8 cellular contexts compared by ENCODE assay signal in genomic region chr15:52112203-52112750, GRCh38. TPM values are rescaled to one million over a fixed set of nuclear protein-coding genes. Genes with fewer than 3 reads are reported as not detected.
DNase-seq lines count a peak whose midpoint lies in the region; ATAC-seq and TF ChIP-seq lines count a peak whose summit lies in the region.

No MANE protein-coding gene starts in this region.

- TF ChIP-seq EP300 in upper lobe of left lung (IDR thresholded peaks at IDR 0.05), result no peak

- H3K27ac Mint-ChIP-seq in naive thymus-derived CD4-positive, alpha-beta T cell, result peak overlapping the region in 1 of 9 donors; percentile 45

- H3K27me3 ChIP-seq in naive thymus-derived CD4-positive, alpha-beta T cell (ENCODE audit: control insufficient read depth in 2 of 2, insufficient read depth in 2 of 2, low read length in 2 of 2), result no peaks in the 10 kb centered on the region
- H3K27me3 ChIP-seq in upper lobe of left lung, result peaks cover 0 to 7% (median 0%) of the 10 kb centered on the region in 4 donors

- POLR2A ChIA-PET in naive thymus-derived CD4-positive, alpha-beta T cell (lab: Charles Lee), result interaction anchor here (1.5 kb wide), 1 partner anchor 67 kb away, joined by 4 read pairs; no protein-coding TSS in a partner anchor

- CTCF ChIA-PET in naive thymus-derived CD4-positive, alpha-beta T cell (lab: Charles Lee), result interaction anchor here (0.9 to 1.0 kb wide), 2 partner anchors 35 to 96 kb away, joined by 3 read pairs; no protein-coding TSS in a partner anchor

- peaks cover 0 to 5% (median 0%) of the 10 kb centered on the region in 11 donors for H3K9me3 Mint-ChIP-seq in naive thymus-derived CD4-positive, alpha-beta T cell

- TF ChIP-seq POLR2A in upper lobe of left lung (IDR thresholded peaks at IDR 0.05), result no peak

- H3K4me3 ChIP-seq in naive thymus-derived CD4-positive, alpha-beta T cell (ENCODE audit: low read length), result peak overlapping the region; percentile 54
- H3K4me3 ChIP-seq in upper lobe of left lung, result peak overlapping the region; percentile 6 to 47 (median 27)

- peak in 3 of 6 experiments; percentile 13 to 40 (median 27) for TF ChIP-seq CTCF in upper lobe of left lung (IDR thresholded peaks at IDR 0.05)

- peaks cover 5% of the 10 kb centered on the region in 2 donors for H3K4me1 ChIP-seq in naive thymus-derived CD4-positive, alpha-beta T cell (ENCODE audit: control insufficient read depth in 2 of 2, insufficient read depth in 2 of 2, low read length in 2 of 2)
- H3K4me1 ChIP-seq in upper lobe of left lung, result peaks cover 8 to 11% (median 10%) of the 10 kb centered on the region in 4 donors

- peaks cover 0 to 5% (median 0%) of the 10 kb centered on the region in 5 donors for H3K36me3 Mint-ChIP-seq in naive thymus-derived CD4-positive, alpha-beta T cell

- no peaks in the 10 kb centered on the region for H3K9me3 ChIP-seq in naive thymus-derived CD4-positive, alpha-beta T cell (ENCODE audit: control insufficient read depth in 2 of 3, low read length in 3 of 3)
- no peaks in the 10 kb centered on the region for H3K9me3 ChIP-seq in upper lobe of left lung

- H3K4me3 Mint-ChIP-seq in naive thymus-derived CD4-positive, alpha-beta T cell, result peak overlapping the region; percentile 63 to 81 (median 76)

- ATAC-seq in GM21825 (IDR thresholded peaks at IDR 0.05; ENCODE audit: unreplicated experiment), result peak; percentile 26
- ATAC-seq in naive thymus-derived CD4-positive, alpha-beta T cell, result peak; percentile 85
- peak; percentile 31 to 58 for ATAC-seq in upper lobe of left lung (ENCODE audit: low FRiP score in 2 of 2)

- peaks cover 0 to 19% (median 12%) of the 10 kb centered on the region in 7 donors for H3K4me1 Mint-ChIP-seq in naive thymus-derived CD4-positive, alpha-beta T cell

- 2 to 4% methylated on average over 26 to 33 of the region's 61 CpGs for WGBS in upper lobe of left lung, 2 donors

- H3K27me3 Mint-ChIP-seq in naive thymus-derived CD4-positive, alpha-beta T cell, result peaks cover 9 to 58% (median 22%) of the 10 kb centered on the region in 5 donors

- in situ Hi-C loops in ACHN (cut with HindIII; ENCODE audit: low pct_ligation_motif_present, low pct_unique_long_range_greater_than_20kb, low sequenced_read_pairs), result no loop called here

- H3K27ac ChIP-seq in naive thymus-derived CD4-positive, alpha-beta T cell (ENCODE audit: low read depth, low read length), result no peak overlapping the region
- no peak overlapping the region for H3K27ac ChIP-seq in upper lobe of left lung

- DNase-seq in activated CD4-positive, CD25-positive, alpha-beta regulatory T cell treated with anti-CD3 and anti-CD28 coated beads, Interleukin-2, amount 50 U/mL, for 72 hours, result peak; percentile 47
- peak; percentile 55 for DNase-seq in dermis blood vessel endothelial cell
- DNase-seq in naive thymus-derived CD4-positive, alpha-beta T cell, result peak; percentile 14 to 53 (median 46)
- DNase-seq in upper lobe of left lung, result peak; percentile 27 to 87
- no peak for DNase-seq in cortex of kidney (lab: John Stamatoyannopoulos, UW)
- no peak for DNase-seq in ACHN
- no peak for DNase-seq in NOMO-1 treated with dmso at 0.1 percent for 144 hours (lab: John Stamatoyannopoulos, UW; ENCODE audit: unreplicated experiment)

- no peaks in the 10 kb centered on the region for H3K36me3 ChIP-seq in naive thymus-derived CD4-positive, alpha-beta T cell (ENCODE audit: control insufficient read depth in 2 of 3, insufficient read depth in 3 of 3, low read length in 3 of 3)
- H3K36me3 ChIP-seq in upper lobe of left lung, result no peaks in the 10 kb centered on the region

- intact Hi-C loops in naive thymus-derived CD4-positive, alpha-beta T cell (cut with micrococcal nuclease), result no loop called here

RNA-seq across cellular contexts. Expression of gene BCL2L10, which starts 0.3 kb away (rescaled TPM):
- 0.51 and 1.7 TPM in 2 replicates for total RNA-seq in dermis blood vessel endothelial cell
- total RNA-seq in naive thymus-derived CD4-positive, alpha-beta T cell, result under 1 TPM in 1 of 5 experiments, not detected in 4; 0.59 TPM
- polyA plus RNA-seq in naive thymus-derived CD4-positive, alpha-beta T cell, result not detected
- total RNA-seq in upper lobe of left lung, result under 1 TPM in 1 of 6 donors, not detected in 5; 0.46 TPM

Comparison
In these comparisons a context has a peak if more than half of its experiments do, and no peak if none do; other contexts are left out.
1. ATAC-seq: peak in every context shown above with its lines; median percentile 85 in naive thymus-derived CD4-positive, alpha-beta T cell; 44 in upper lobe of left lung; 26 in GM21825.
2. DNase-seq: peak in activated CD4-positive, CD25-positive, alpha-beta regulatory T cell treated with anti-CD3 and anti-CD28 coated beads, Interleukin-2, amount 50 U/mL, for 72 hours (single experiment), dermis blood vessel endothelial cell (single experiment), naive thymus-derived CD4-positive, alpha-beta T cell (9 of 9) and upper lobe of left lung (2 of 2); none in cortex of kidney (single experiment), ACHN (single experiment) and NOMO-1 treated with dmso at 0.1 percent for 144 hours (single experiment).